In genomic region chr7:38796636-38797501, GRCh38 we compare ENCODE assay signal across 8 cellular contexts.
DNase-seq lines count a peak whose midpoint lies in the region; ATAC-seq, FAIRE-seq and TF ChIP-seq lines count a peak whose summit lies in the region.

No MANE protein-coding gene starts in this region.

- POLR2A ChIA-PET in GM12878 (lab: Charles Lee), result no interaction called here

- SMC1A ChIA-PET in GM12878 (lab: Charles Lee; ENCODE audit: uncharacterized antibody, unreplicated experiment), result interaction anchor here (0.9 to 2.6 kb wide), 4 partner anchors 9 to 669 kb away, joined by 3 to 8 read pairs (median 3); no protein-coding TSS in a partner anchor

- H3K9ac ChIP-seq in Loucy (ENCODE audit: low read depth, low read length, poor library complexity, severe bottlenecking) (no peak overlapping the region), GM12878 (ENCODE audit: control insufficient read depth, insufficient read depth, low read length) (no peak overlapping the region)

- H3K9me2 ChIP-seq in Loucy (replicated peaks; ENCODE audit: low read depth, low read length), result no peaks in the 10 kb centered on the region

- H3K4me2 ChIP-seq in Loucy (ENCODE audit: low read depth, low read length, poor library complexity, severe bottlenecking) (no peak overlapping the region), GM12878 (ENCODE audit: control insufficient read depth, insufficient read depth) (no peak overlapping the region)

- no peak overlapping the region for H3K27ac ChIP-seq in GM12878 (ENCODE audit: control insufficient read depth, insufficient read depth)

- TF ChIP-seq POLR2A in GM12878 (IDR thresholded peaks at IDR 0.05; ENCODE audit: low read depth, low read length), result no peak

- CTCF ChIA-PET in GM12878 (lab: Yijun Ruan, JAX), result interaction anchor here (0.7 to 2.3 kb wide), 20 partner anchors 10 to 783 kb away, joined by 3 to 23 read pairs (median 4); no protein-coding TSS in a partner anchor

- peaks cover 5% of the 10 kb centered on the region; the same call in 1 of the 2 replicates for H3K36me3 ChIP-seq in Loucy (ENCODE audit: insufficient read depth, low read length)
- peaks cover 3 to 18% of the 10 kb centered on the region in 2 experiments for H3K36me3 ChIP-seq in GM12878 (ENCODE audit: control insufficient read depth in 2 of 2, insufficient read depth in 2 of 2, low read length in 1 of 2)

- peak; percentile 91 for TF ChIP-seq RAD21 in GM12878 (IDR thresholded peaks at IDR 0.05; ENCODE audit: insufficient read depth, low read depth, low read length)

- TF ChIP-seq CTCF in Loucy (conservative IDR thresholded peaks at IDR 0.05; ENCODE audit: low read length) (peak; percentile 94), GM12878 (IDR thresholded peaks at IDR 0.05 in 2 of 3, conservative IDR thresholded peaks at IDR 0.05 in 1 of 3; ENCODE audit: control insufficient read depth in 2 of 3, extremely low read depth in 1 of 3, insufficient read depth in 1 of 3, low read depth in 3 of 3, low read length in 3 of 3) (peak; percentile 53 to 76 (median 61); a peak in 5 of 6 replicates)

- H3K9me3 ChIP-seq in Loucy (ENCODE audit: insufficient read depth, low read depth, low read length), result no peaks in the 10 kb centered on the region
- H3K9me3 ChIP-seq in GM12878 (replicated peaks; ENCODE audit: control insufficient read depth, insufficient read depth, low read length), result no peaks in the 10 kb centered on the region

- H3F3A ChIP-seq in Loucy (ENCODE audit: low read depth), result no peaks in the 10 kb centered on the region

- no TSS peak for BruUV-seq in GM12878 (replicated peaks; lab: Mats Ljungman, UMichigan)

- 0 out of 3 replicates have a peak, but pooled peaks have one; percentile 39 for ATAC-seq in GM12878
- ATAC-seq in GM19324 (IDR thresholded peaks at IDR 0.05; ENCODE audit: low FRiP score, unreplicated experiment), result no peak
- ATAC-seq in HG03521 (IDR thresholded peaks at IDR 0.05; ENCODE audit: unreplicated experiment), result no peak

- no peak for TF ChIP-seq EP300 in GM12878 (IDR thresholded peaks at IDR 0.05; ENCODE audit: borderline replicate concordance in 1 of 2, control insufficient read depth in 1 of 2, low read depth in 2 of 2, low read length in 2 of 2)

- 30% methylated on average over 8 of the region's 8 CpGs for WGBS in GM12878 (ENCODE audit: insufficient coverage, insufficient replicate concordance, low lambda C conversion rate, missing lambda C conversion rate)

- in situ Hi-C loops in SK-MEL-5 (cut with HindIII; ENCODE audit: low pct_unique_long_range_greater_than_20kb, low sequenced_read_pairs) (no loop called here), GM12878 (cut with MboI) (no loop called here)

- intact Hi-C loops in GM12878 (cut with micrococcal nuclease; ENCODE audit: unreplicated experiment), result loop anchor here (1.0 to 10.0 kb wide), 4 partner anchors 135 to 724 kb away; no protein-coding TSS in a partner anchor

- H2AFZ ChIP-seq in Loucy (ENCODE audit: low read length) (no peak overlapping the region), GM12878 (ENCODE audit: control insufficient read depth, low read depth, low read length) (no peak overlapping the region)

- H3K79me2 ChIP-seq in Loucy (ENCODE audit: insufficient read depth, low read length) (no peaks in the 10 kb centered on the region), GM12878 (ENCODE audit: control insufficient read depth, insufficient read depth, low read length) (no peaks in the 10 kb centered on the region)

- H3K27me3 ChIP-seq in Loucy (ENCODE audit: insufficient read depth, low read length, poor library complexity, severe bottlenecking) (no peaks in the 10 kb centered on the region), GM12878 (replicated peaks in 1 of 2; ENCODE audit: control insufficient read depth in 2 of 2, insufficient read depth in 2 of 2, low read length in 1 of 2) (no peaks in the 10 kb centered on the region)

- H3K4me3 ChIP-seq in Loucy (ENCODE audit: low read length, poor library complexity, severe bottlenecking) (no peak overlapping the region), GM12878 (no peak overlapping the region)

- DNase-seq in GM04503 (ENCODE audit: low read depth) (peak; percentile 11), SK-MEL-5 (ENCODE audit: low read depth, low spot score) (peak; percentile 78), GM12878 (ENCODE audit: low read depth, low spot score) (peak; percentile 15), iris pigment epithelial cell (ENCODE audit: low read depth) (peak; percentile 56)
- DNase-seq in stimulated activated CD4-positive, alpha-beta T cell treated with anti-CD3 and anti-CD28 coated beads, Interleukin-2, amount 100 ng/mL, for 24 hours, result peak; percentile 50 to 66

- FAIRE-seq in GM12878 (lab: Jason Lieb, UNC), result peak; percentile 52

- no peaks in the 10 kb centered on the region for H3K4me1 ChIP-seq in Loucy (ENCODE audit: insufficient read depth, low read length, poor library complexity, severe bottlenecking)
- H3K4me1 ChIP-seq in GM12878 (ENCODE audit: control insufficient read depth, insufficient read depth, low read length), result no peaks in the 10 kb centered on the region

- RAD21 ChIA-PET in GM12878 (lab: Charles Lee; ENCODE audit: unreplicated experiment), result interaction anchor here (1.0 to 2.0 kb wide), 3 partner anchors 136 to 669 kb away, joined by 3 to 5 read pairs (median 4); no protein-coding TSS in a partner anchor

- no peaks in the 10 kb centered on the region for H4K20me1 ChIP-seq in Loucy (ENCODE audit: insufficient read depth, low read length, poor library complexity, severe bottlenecking)
- no peaks in the 10 kb centered on the region for H4K20me1 ChIP-seq in GM12878 (ENCODE audit: control insufficient read depth, insufficient read depth)

TF ChIP-seq in GM12878, 131 proteins besides CTCF, POLR2A, EP300 and RAD21:
- TF ChIP-seq NFXL1 (IDR thresholded peaks at IDR 0.05; ENCODE audit: borderline replicate concordance), result no peak
- no peak for TF ChIP-seq TCF12 (IDR thresholded peaks at IDR 0.05; ENCODE audit: low read depth, low read length)
- peak; percentile 75; the same call in 1 of the 2 replicates for TF ChIP-seq SMC3 (IDR thresholded peaks at IDR 0.05; ENCODE audit: borderline replicate concordance, low read length)
- peak; percentile 30; the same call in 1 of the 2 replicates for TF ChIP-seq YY1 (IDR thresholded peaks at IDR 0.05; ENCODE audit: low read depth, low read length)

Comparison
In these comparisons a context has a peak if more than half of its experiments do, and no peak if none do; other contexts are left out.
1. DNase-seq: peak in every context shown above with its lines; median percentile 78 in SK-MEL-5; 58 in stimulated activated CD4-positive, alpha-beta T cell treated with anti-CD3 and anti-CD28 coated beads, Interleukin-2, amount 100 ng/mL, for 24 hours; 56 in iris pigment epithelial cell; 15 in GM12878; 11 in GM04503.